ENCODE assay signal across 29 cellular contexts in genomic region chr1:3465935-3466321, GRCh38. TPM values are rescaled to one million over a fixed set of nuclear protein-coding genes. Genes with fewer than 3 reads are reported as not detected.
DNase-seq lines count a peak whose midpoint lies in the region; ATAC-seq, FAIRE-seq and TF ChIP-seq lines count a peak whose summit lies in the region.
"Had no signal": no experiment of that assay in that cellular context is flagged by ENCODE, and none has a peak within 500 bp of the region (broad histone marks: within the 10 kb centered on the region; RNA-seq: fewer than 3 reads in every experiment).

No MANE protein-coding gene starts in this region.

- H3K36me3 Mint-ChIP-seq in activated naive CD8-positive, alpha-beta T cell treated with anti-CD3 and anti-CD28 coated beads, Interleukin-2, amount 10 ng/mL, durations not matched to agents 7 days and 5 days, result no peaks in the 10 kb centered on the region
- no peaks in the 10 kb centered on the region for H3K36me3 Mint-ChIP-seq in activated naive CD8-positive, alpha-beta T cell treated with anti-CD3 and anti-CD28 coated beads for 36 hours
- H3K36me3 Mint-ChIP-seq: CD8-positive, alpha-beta memory T cell; naive thymus-derived CD8-positive, alpha-beta T cell had no signal

- peaks cover 9% of the 10 kb centered on the region for H3K79me2 ChIP-seq in HepG2 (ENCODE audit: insufficient read depth, low read length)

- H3K4me1 Mint-ChIP-seq in activated naive CD8-positive, alpha-beta T cell treated with anti-CD3 and anti-CD28 coated beads, Interleukin-2, amount 10 ng/mL, durations not matched to agents 7 days and 5 days, result peaks cover 2% of the 10 kb centered on the region
- no peaks in the 10 kb centered on the region for H3K4me1 Mint-ChIP-seq in activated naive CD8-positive, alpha-beta T cell treated with anti-CD3 and anti-CD28 coated beads for 36 hours
- H3K4me1 Mint-ChIP-seq: activated naive CD8-positive, alpha-beta T cell treated with anti-CD3 and anti-CD28 coated beads, Interleukin-2, amount 50 U/mL, for 24 hours had no signal

- TF ChIP-seq EP300 in HepG2 (IDR thresholded peaks at IDR 0.05; ENCODE audit: low read depth in 2 of 2, low read length in 2 of 2) (no peak), HepG2 (CRISPR knock-in tag; IDR thresholded peaks at IDR 0.05; ENCODE audit: borderline replicate concordance) (no peak)

- WGBS in HepG2 (ENCODE audit: low lambda C conversion rate), result 97% methylated on average over 8 of the region's 17 CpGs
- WGBS in spleen, 5 donors, result 45 to 69% (median 60%) methylated on average over 14 to 17 of the region's 17 CpGs

- no TSS peak for BruUV-seq in HepG2 (replicated peaks; lab: Mats Ljungman, UMichigan)

- in situ Hi-C loops in HepG2 (cut with HindIII; ENCODE audit: extremely low pct_ligation_motif_present, low pct_unique_long_range_greater_than_20kb), result no loop called here

- H3K9ac ChIP-seq in HepG2 (ENCODE audit: insufficient read depth, low read depth, low read length), result no peak overlapping the region

- no peak overlapping the region for H3K27ac Mint-ChIP-seq in activated naive CD8-positive, alpha-beta T cell treated with anti-CD3 and anti-CD28 coated beads, Interleukin-2, amount 10 ng/mL, durations not matched to agents 7 days and 5 days
- no peak overlapping the region for H3K27ac Mint-ChIP-seq in activated naive CD8-positive, alpha-beta T cell treated with anti-CD3 and anti-CD28 coated beads for 36 hours
- H3K27ac Mint-ChIP-seq: activated CD8-positive, alpha-beta T cell treated with anti-CD3 and anti-CD28 coated beads for 36 hours; activated naive CD8-positive, alpha-beta T cell treated with anti-CD3 and anti-CD28 coated beads, Interleukin-2, amount 50 U/mL, for 24 hours; stimulated activated naive CD8-positive, alpha-beta T cell treated with anti-CD3 and anti-CD28 coated beads, Interleukin-15, Interleukin-2, amounts not matched to agents 100 ng/mL and 50 ng/mL, for 24 hours had no signal

- no peaks in the 10 kb centered on the region for H3K9me3 ChIP-seq in HepG2 (ENCODE audit: low read length)
- H3K9me3 ChIP-seq in spleen, result no peaks in the 10 kb centered on the region
- H3K9me3 ChIP-seq: gastrocnemius medialis, Peyer's patch, tibial artery had no signal

- peaks cover 2 to 13% of the 10 kb centered on the region in 2 experiments; a peak in 4 of 5 replicates for H3K36me3 ChIP-seq in HepG2 (replicated peaks in 1 of 2; ENCODE audit: control insufficient read depth in 1 of 2, insufficient read depth in 2 of 2, low read length in 2 of 2)
- H3K36me3 ChIP-seq in spleen, result no peaks in the 10 kb centered on the region
- H3K36me3 ChIP-seq: gastrocnemius medialis, tibial artery had no signal

- H3K4me1 ChIP-seq in HepG2 (ENCODE audit: insufficient read depth, low read length) (peaks cover 18% of the 10 kb centered on the region), spleen (peaks cover 0 to 5% (median 1%) of the 10 kb centered on the region in 6 donors)
- H3K4me1 ChIP-seq: gastrocnemius medialis had no signal

- DNase-seq in activated naive CD8-positive, alpha-beta T cell treated with anti-CD3 and anti-CD28 coated beads, Interleukin-2, amount 10 ng/mL, durations not matched to agents 7 days and 5 days, result peak; percentile 24
- DNase-seq in activated naive CD8-positive, alpha-beta T cell treated with anti-CD3 and anti-CD28 coated beads for 36 hours, result no peak
- no peak for DNase-seq in RWPE1 (ENCODE audit: low spot score)
- DNase-seq in HepG2 (ENCODE audit: low spot score), result no peak
- DNase-seq in spleen, result peak; percentile 41
- DNase-seq in Kasumi-1 (lab: John Stamatoyannopoulos, UW), result no peak
- DNase-seq in cerebellar nuclear complex (lab: John Stamatoyannopoulos, UW), result no peak
- DNase-seq: activated CD8-positive, alpha-beta T cell treated with anti-CD3 and anti-CD28 coated beads for 36 hours; activated naive CD8-positive, alpha-beta T cell treated with anti-CD3 and anti-CD28 coated beads, Interleukin-2, amount 50 U/mL, for 24 hours; activated T-cell treated with anti-CD3 and anti-CD28 coated beads for 4 hours; gastrocnemius medialis; hippocampal formation; IMR-90; midbrain; NCI-H1105 treated with DMSO at 0.1 percent for 48 hours; NCI-H2029; NCI-H226; T-helper 1 cell; tibial artery had no signal

- no peaks in the 10 kb centered on the region for H3K9me3 Mint-ChIP-seq in activated naive CD8-positive, alpha-beta T cell treated with anti-CD3 and anti-CD28 coated beads, Interleukin-2, amount 10 ng/mL, durations not matched to agents 7 days and 5 days
- no peaks in the 10 kb centered on the region for H3K9me3 Mint-ChIP-seq in activated naive CD8-positive, alpha-beta T cell treated with anti-CD3 and anti-CD28 coated beads for 36 hours
- H3K9me3 Mint-ChIP-seq: activated CD8-positive, alpha-beta T cell treated with anti-CD3 and anti-CD28 coated beads for 36 hours; activated naive CD8-positive, alpha-beta T cell treated with anti-CD3 and anti-CD28 coated beads, Interleukin-2, amount 50 U/mL, for 24 hours; CD8-positive, alpha-beta memory T cell; naive thymus-derived CD8-positive, alpha-beta T cell; stimulated activated naive CD8-positive, alpha-beta T cell treated with anti-CD3 and anti-CD28 coated beads, Interleukin-15, Interleukin-2, amounts not matched to agents 100 ng/mL and 50 ng/mL, for 24 hours had no signal

- H3K27me3 Mint-ChIP-seq in activated naive CD8-positive, alpha-beta T cell treated with anti-CD3 and anti-CD28 coated beads, Interleukin-2, amount 10 ng/mL, durations not matched to agents 7 days and 5 days, result no peaks in the 10 kb centered on the region
- H3K27me3 Mint-ChIP-seq in activated naive CD8-positive, alpha-beta T cell treated with anti-CD3 and anti-CD28 coated beads for 36 hours, result no peaks in the 10 kb centered on the region
- H3K27me3 Mint-ChIP-seq: activated CD8-positive, alpha-beta T cell treated with anti-CD3 and anti-CD28 coated beads for 36 hours; activated naive CD8-positive, alpha-beta T cell treated with anti-CD3 and anti-CD28 coated beads, Interleukin-2, amount 50 U/mL, for 24 hours; naive thymus-derived CD8-positive, alpha-beta T cell; stimulated activated naive CD8-positive, alpha-beta T cell treated with anti-CD3 and anti-CD28 coated beads, Interleukin-15, Interleukin-2, amounts not matched to agents 100 ng/mL and 50 ng/mL, for 24 hours had no signal

- ATAC-seq in activated naive CD8-positive, alpha-beta T cell treated with anti-CD3 and anti-CD28 coated beads, Interleukin-2, amount 10 ng/mL, durations not matched to agents 7 days and 5 days (ENCODE audit: low read depth), result no peak
- ATAC-seq in HepG2 (no peak), GM19023 (IDR thresholded peaks at IDR 0.05; ENCODE audit: unreplicated experiment) (no peak)
- ATAC-seq: activated CD4-positive, CD25-positive, alpha-beta regulatory T cell treated with anti-CD3 and anti-CD28 coated beads, Interleukin-2, amount 50 U/mL, for 24 hours; activated CD8-positive, alpha-beta T cell treated with anti-CD3 and anti-CD28 coated beads for 36 hours; activated naive CD8-positive, alpha-beta T cell treated with anti-CD3 and anti-CD28 coated beads, Interleukin-2, amount 50 U/mL, for 24 hours; gastrocnemius medialis; naive thymus-derived CD8-positive, alpha-beta T cell had no signal

- POLR2A ChIA-PET in activated naive CD8-positive, alpha-beta T cell treated with anti-CD3 and anti-CD28 coated beads, Interleukin-2, amount 10 ng/mL, durations not matched to agents 7 days and 5 days (lab: Charles Lee), result no interaction called here
- POLR2A ChIA-PET in RWPE1 (lab: Yijun Ruan, JAX; ENCODE audit: low non-redundant PET) (no interaction called here), HepG2 (lab: Yijun Ruan, JAX) (interaction anchor here (1.5 kb wide), 1 partner anchor 9 kb away, joined by 5 read pairs; no protein-coding TSS in a partner anchor)

- FAIRE-seq in HepG2 (lab: Jason Lieb, UNC), result no peak
- FAIRE-seq: A204.1, GM19239, H54 had no signal

- no peak for TF ChIP-seq POLR2A in HepG2 (IDR thresholded peaks at IDR 0.05; ENCODE audit: insufficient read depth in 1 of 2, low read depth in 2 of 2, low read length in 2 of 2)
- TF ChIP-seq POLR2A in spleen (IDR thresholded peaks at IDR 0.05), result no peak

- no peak overlapping the region for H2AFZ ChIP-seq in HepG2 (ENCODE audit: low read length)

- H3K27me3 ChIP-seq in HepG2 (ENCODE audit: control insufficient read depth in 1 of 2, insufficient read depth in 2 of 2, low read length in 2 of 2) (no peaks in the 10 kb centered on the region), spleen (replicated peaks in 1 of 7) (peaks cover 0 to 21% (median 0%) of the 10 kb centered on the region in 7 donors)
- H3K27me3 ChIP-seq: dorsolateral prefrontal cortex, gastrocnemius medialis, Peyer's patch had no signal

- CTCF ChIA-PET in RWPE1 (lab: Yijun Ruan, JAX), result no interaction called here
- CTCF ChIA-PET in HepG2 (lab: Yijun Ruan, JAX; ENCODE audit: low intra/inter-chr PET ratio, low total read pairs), result no interaction called here

- H3K27ac ChIP-seq in RWPE1 (peak overlapping the region; percentile 23), HepG2 (ENCODE audit: extremely low read length, insufficient read depth, low read length) (no peak overlapping the region), spleen (no peak overlapping the region)
- H3K27ac ChIP-seq: dorsolateral prefrontal cortex, gastrocnemius medialis, Peyer's patch, tibial artery had no signal

- no peak overlapping the region for H3K4me3 Mint-ChIP-seq in activated naive CD8-positive, alpha-beta T cell treated with anti-CD3 and anti-CD28 coated beads, Interleukin-2, amount 10 ng/mL, durations not matched to agents 7 days and 5 days
- no peak overlapping the region for H3K4me3 Mint-ChIP-seq in activated naive CD8-positive, alpha-beta T cell treated with anti-CD3 and anti-CD28 coated beads for 36 hours
- H3K4me3 Mint-ChIP-seq: activated CD8-positive, alpha-beta T cell treated with anti-CD3 and anti-CD28 coated beads for 36 hours; activated naive CD8-positive, alpha-beta T cell treated with anti-CD3 and anti-CD28 coated beads, Interleukin-2, amount 50 U/mL, for 24 hours; CD8-positive, alpha-beta memory T cell; stimulated activated naive CD8-positive, alpha-beta T cell treated with anti-CD3 and anti-CD28 coated beads, Interleukin-15, Interleukin-2, amounts not matched to agents 100 ng/mL and 50 ng/mL, for 24 hours had no signal

- TF ChIP-seq RAD21 in HepG2 (CRISPR knock-in tag; IDR thresholded peaks at IDR 0.05), result no peak

- H3K4me3 ChIP-seq in HepG2 (replicated peaks in 1 of 3; ENCODE audit: insufficient read depth in 1 of 3, low read depth in 2 of 3, low read length in 3 of 3) (no peak overlapping the region), spleen (no peak overlapping the region)
- H3K4me3 ChIP-seq: dorsolateral prefrontal cortex, gastrocnemius medialis, Peyer's patch, tibial artery had no signal

- TF ChIP-seq CTCF in RWPE1 (conservative IDR thresholded peaks at IDR 0.05; ENCODE audit: low read depth) (no peak), HepG2 (CRISPR knock-in tag; IDR thresholded peaks at IDR 0.05) (no peak), spleen (IDR thresholded peaks at IDR 0.05 in 8 of 11, conservative IDR thresholded peaks at IDR 0.05 in 3 of 11) (no peak)

- no peaks in the 10 kb centered on the region for H4K20me1 ChIP-seq in HepG2 (ENCODE audit: insufficient read depth, low read length)

- H3K4me2 ChIP-seq in HepG2 (ENCODE audit: low read depth, low read length), result no peak overlapping the region

- intact Hi-C loops in HepG2 (cut with micrococcal nuclease; ENCODE audit: unreplicated experiment), result no loop called here
- intact Hi-C loops in spleen (cut with DNase I; ENCODE audit: low total_unique reads), result no loop called here

RNA-seq across cellular contexts. Expression of gene ARHGEF16, which starts 11.5 kb away (rescaled TPM):
- total RNA-seq in activated naive CD8-positive, alpha-beta T cell treated with anti-CD3 and anti-CD28 coated beads, Interleukin-2, amount 10 ng/mL, durations not matched to agents 7 days and 5 days, result not detected
- total RNA-seq in activated naive CD8-positive, alpha-beta T cell treated with anti-CD3 and anti-CD28 coated beads for 36 hours, result under 1 TPM in 1 of 2 experiments, not detected in 1; 0.12 TPM
- 15.9 and 20.3 TPM in 2 replicates for total RNA-seq in HepG2 (2016; rRNA removed; fragmentation: Illumina TruSeq; extraction: Trizol)
- total RNA-seq in HepG2 (2016; cell fraction: cytosol; rRNA removed; fragmentation: Illumina TruSeq; extraction: Trizol; ENCODE audit: low read depth), result 6.0 and 6.6 TPM in 2 replicates
- 14.5 and 24.2 TPM in 2 replicates for total RNA-seq in HepG2 (2016; cell fraction: insoluble cytoplasmic fraction; rRNA removed; fragmentation: Illumina TruSeq; extraction: Trizol)
- total RNA-seq in HepG2 (2016; cell fraction: membrane; rRNA removed; fragmentation: Illumina TruSeq; extraction: Trizol), result 7.4 and 7.6 TPM in 2 replicates
- total RNA-seq in HepG2 (2016; cell fraction: nucleus; rRNA removed; fragmentation: Illumina TruSeq; extraction: Trizol), result 21.4 and 22.0 TPM in 2 replicates
- polyA plus RNA-seq in HepG2 (2011; rRNA removed), result 39.9 and 59.7 TPM in 2 replicates
- polyA plus RNA-seq in HepG2 (2011; cell fraction: cytosol; rRNA removed), result 23.3 and 35.8 TPM in 2 replicates
- 382 and 454 TPM in 2 replicates for polyA plus RNA-seq in HepG2 (2011; cell fraction: nucleus; rRNA removed)
- 19.7 and 28.0 TPM in 2 replicates for polyA plus RNA-seq in HepG2 (2012)
- polyA plus RNA-seq in HepG2 (2016; cell fraction: cytosol; fragmentation: Illumina TruSeq; extraction: Trizol; ENCODE audit: low read depth), result 2.5 and 2.8 TPM in 2 replicates
- polyA plus RNA-seq in HepG2 (2016; cell fraction: insoluble cytoplasmic fraction; fragmentation: Illumina TruSeq; extraction: Trizol; ENCODE audit: low read depth), result 12.5 and 17.8 TPM in 2 replicates
- polyA plus RNA-seq in HepG2 (2016; cell fraction: membrane; fragmentation: Illumina TruSeq; extraction: Trizol; ENCODE audit: low read depth), result 4.2 and 4.8 TPM in 2 replicates
- 58.7 and 59.2 TPM in 2 replicates for polyA plus RNA-seq in HepG2 (2016; cell fraction: nucleus; fragmentation: Illumina TruSeq; extraction: Trizol; ENCODE audit: insufficient read depth, low read depth)
- 30.5 and 69.1 TPM in 2 replicates for polyA minus RNA-seq in HepG2 (2011; rRNA and poly(A)+ RNA removed; ENCODE audit: low replicate concordance)
- 13.4 and 17.4 TPM in 2 replicates for polyA minus RNA-seq in HepG2 (2011; cell fraction: cytosol; rRNA and poly(A)+ RNA removed)
- 38.4 and 41.6 TPM in 2 replicates for polyA minus RNA-seq in HepG2 (2011; cell fraction: nucleus; rRNA and poly(A)+ RNA removed)
- total RNA-seq in spleen, result 1 to 10 TPM in 4 of 7 donors, under 1 TPM in 3; 0.23 to 1.6 (median 1.1) TPM
- polyA plus RNA-seq in spleen, result 1 to 10 TPM in 1 of 3 donors, under 1 TPM in 2; 0.29 to 1.5 (median 0.43) TPM
- total RNA-seq: activated CD8-positive, alpha-beta T cell treated with anti-CD3 and anti-CD28 coated beads for 36 hours; CD8-positive, alpha-beta memory T cell; naive thymus-derived CD8-positive, alpha-beta T cell had no signal
- polyA plus RNA-seq: naive thymus-derived CD8-positive, alpha-beta T cell had no signal

Comparison
In these comparisons a context has a peak if more than half of its experiments do, and no peak if none do; other contexts are left out.
1. DNase-seq: peak in activated naive CD8-positive, alpha-beta T cell treated with anti-CD3 and anti-CD28 coated beads, Interleukin-2, amount 10 ng/mL, durations not matched to agents 7 days and 5 days (single experiment) and spleen (single experiment); none in activated naive CD8-positive, alpha-beta T cell treated with anti-CD3 and anti-CD28 coated beads for 36 hours (single experiment), RWPE1 (single experiment), HepG2 (single experiment), Kasumi-1 (0 of 2) and cerebellar nuclear complex (0 of 2).